Comparison of ENCODE assay signal across 33 cellular contexts in the genomic region with DNA sequence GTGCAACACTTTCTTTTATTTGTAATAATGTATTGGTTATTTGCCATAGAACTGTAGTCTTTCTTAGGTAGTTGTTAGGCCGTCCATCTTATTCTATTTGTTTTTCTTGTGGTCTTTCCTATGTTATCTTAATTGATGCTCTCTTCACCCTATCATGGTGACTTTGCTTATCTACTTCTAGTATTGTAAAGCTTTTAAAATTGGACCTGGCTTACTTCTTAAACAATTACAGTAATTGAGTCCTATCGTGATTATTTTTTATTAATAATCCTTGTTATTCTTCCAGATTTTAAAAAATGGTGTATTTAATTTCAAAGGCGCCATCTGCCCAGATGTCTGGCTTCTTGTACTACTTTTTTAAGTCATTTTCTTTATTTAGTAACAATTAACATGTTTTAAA.
"Had no signal": no experiment of that assay in that cellular context is flagged by ENCODE, and none has a peak within 500 bp of the region (broad histone marks: within the 10 kb centered on the region; RNA-seq: fewer than 3 reads in every experiment).

No MANE protein-coding gene starts in this region.

- H3K9me3 ChIP-seq: adrenal gland, body of pancreas, breast epithelium had no signal

- H3K4me1 ChIP-seq: adrenal gland, body of pancreas, breast epithelium had no signal

- DNase-seq: activated B cell treated with CpG ODN at 0.5 μM for 24 hours; activated CD4-positive, alpha-beta memory T cell treated with anti-CD3 and anti-CD28 coated beads for 36 hours; activated CD4-positive, alpha-beta T cell treated with anti-CD3 and anti-CD28 coated beads for 4 hours; activated CD4-positive, alpha-beta T cell treated with anti-CD3 and anti-CD28 coated beads, Interleukin-2, amount 10 ng/mL, durations not matched to agents 24 days and 14 days; activated CD4-positive, alpha-beta T cell treated with anti-CD3 and anti-CD28 coated beads, Interleukin-2, amount 50 U/mL, for 1 hour; activated CD4-positive, alpha-beta T cell treated with anti-CD3 and anti-CD28 coated beads, Interleukin-2, amount 50 U/mL, for 4 hours; activated CD4-positive, CD25-positive, alpha-beta regulatory T cell treated with anti-CD3 and anti-CD28 coated beads, Interleukin-2, amount 50 U/mL, for 72 hours; activated CD8-positive, alpha-beta memory T cell treated with anti-CD3 and anti-CD28 coated beads, Interleukin-2, amount 50 U/mL, for 4 hours; activated CD8-positive, alpha-beta T cell treated with anti-CD3 and anti-CD28 coated beads for 36 hours; activated effector memory CD4-positive, alpha-beta T cell treated with anti-CD3 and anti-CD28 coated beads, Interleukin-2, amount 50 U/mL, for 16 hours; activated gamma-delta T cell treated with Interleukin-2 at 50 U/mL for 16 hours; activated naive CD4-positive, alpha-beta T cell; activated naive CD4-positive, alpha-beta T cell treated with anti-CD3 and anti-CD28 coated beads for 36 hours; activated naive CD4-positive, alpha-beta T cell treated with anti-CD3 and anti-CD28 coated beads, Interleukin-2, amount 50 U/mL, for 16 hours; activated naive CD8-positive, alpha-beta T cell treated with anti-CD3 and anti-CD28 coated beads for 36 hours; activated T-cell treated with anti-CD3 and anti-CD28 coated beads for 4 hours; activated T-cell treated with anti-CD3 and anti-CD28 coated beads, Interleukin-2, amount 50 U/mL, for 1 hour; activated T-cell treated with anti-CD3 and anti-CD28 coated beads, Interleukin-2, amount 50 U/mL, for 4 hours; activated T-cell treated with anti-CD3 and anti-CD28 coated beads, Interleukin-2, amount 50 U/mL, for 72 hours; adrenal gland; amniotic stem cell; aorta; body of pancreas; brain microvascular endothelial cell; central memory CD4-positive, alpha-beta T cell; T-helper 2 cell; T-helper 9 cell had no signal

- FAIRE-seq: astrocyte, TTC549 had no signal

- H3K36me3 ChIP-seq: adrenal gland, brain microvascular endothelial cell, breast epithelium had no signal

- H3K27me3 ChIP-seq: adrenal gland, body of pancreas, brain microvascular endothelial cell had no signal

- ATAC-seq: activated CD8-positive, alpha-beta T cell treated with anti-CD3 and anti-CD28 coated beads for 36 hours; activated naive CD4-positive, alpha-beta T cell treated with anti-CD3 and anti-CD28 coated beads, Interleukin-2, amount 50 U/mL, for 72 hours; activated T-cell treated with anti-CD3 and anti-CD28 coated beads, Interleukin-2, amount 50 U/mL, for 4 hours; activated T-cell treated with anti-CD3 and anti-CD28 coated beads, Interleukin-2, amount 50 U/mL, for 72 hours; activated T-helper 17 cell treated with anti-CD3 and anti-CD28 coated beads, Interleukin-2, amount 50 U/mL, for 72 hours; body of pancreas had no signal

- H3K4me3 ChIP-seq: adrenal gland, body of pancreas, breast epithelium had no signal

- H3K27ac ChIP-seq: adrenal gland, body of pancreas, brain microvascular endothelial cell, breast epithelium, VCaP had no signal
